ENCODE assay signal across 18 cellular contexts in genomic region chr7:44322631-44323363, GRCh38. TPM values are rescaled to one million over a fixed set of nuclear protein-coding genes. Genes with fewer than 3 reads are reported as not detected.
A peak's percentile ranks its signal among the peaks of the same experiment; 100 is the strongest.
DNase-seq lines count a peak whose midpoint lies in the region; ATAC-seq and TF ChIP-seq lines count a peak whose summit lies in the region.
"Had no signal": no experiment of that assay in that cellular context is flagged by ENCODE, and none has a peak within 500 bp of the region (broad histone marks: within the 10 kb centered on the region; RNA-seq: fewer than 3 reads in every experiment).

No MANE protein-coding gene starts in this region.

- peak overlapping the region; percentile 21 for H3K14ac ChIP-seq in neuronal stem cell (ENCODE audit: low read length)

- peak; percentile 4; the same call in 1 of the 2 replicates for ATAC-seq in PC-3
- ATAC-seq in heart left ventricle, result peak; percentile 78 to 90 (median 81)
- ATAC-seq: GM12878, GM23338 had no signal

- no peak overlapping the region for H2BK15ac ChIP-seq in neuronal stem cell (ENCODE audit: low read length)

- H2AFZ ChIP-seq in PC-3 (ENCODE audit: low read length), result no peak overlapping the region
- H2AFZ ChIP-seq in neuronal stem cell (ENCODE audit: low read length), result no peak overlapping the region
- H2AFZ ChIP-seq in GM23248, result no peak overlapping the region
- H2AFZ ChIP-seq: GM23338 had no signal

- intact Hi-C loops in PC-3 (cut with micrococcal nuclease), result no loop called here
- intact Hi-C loops in heart left ventricle (cut with DNase I), result loop anchor here in 2 of 10 donors (5.0 to 10.0 kb wide), 2 partner anchors 150 to 152 kb away; no protein-coding TSS in a partner anchor

- 49 to 76% (median 62%) methylated on average over 13 to 17 of the region's 17 CpGs for WGBS in heart left ventricle, 4 donors
- no CpG with 5 or more reads among the region's 17 CpGs for WGBS in neuronal stem cell (ENCODE audit: extremely low coverage in 2 of 2, insufficient read length in 2 of 2, insufficient replicate concordance in 1 of 2), 2 donors
- WGBS in GM23248 (ENCODE audit: low coverage in 1 of 2, low lambda C conversion rate in 2 of 2, missing lambda C conversion rate in 2 of 2), 2 experiments, result 91 to 93% methylated on average over 17 of the region's 17 CpGs

- POLR2A ChIA-PET in PC-3 (lab: Charles Lee; ENCODE audit: unreplicated experiment), result no interaction called here

- H3K4me1 ChIP-seq in PC-3 (ENCODE audit: insufficient read depth, low read length), result no peaks in the 10 kb centered on the region
- peaks cover 0 to 58% (median 10%) of the 10 kb centered on the region in 12 donors for H3K4me1 ChIP-seq in heart left ventricle
- no peaks in the 10 kb centered on the region for H3K4me1 ChIP-seq in neuronal stem cell (ENCODE audit: control insufficient read depth in 2 of 2, insufficient read depth in 1 of 2, low read depth in 1 of 2, low read length in 2 of 2)
- no peaks in the 10 kb centered on the region for H3K4me1 ChIP-seq in GM23248 (ENCODE audit: insufficient read depth)

- H3K36me3 ChIP-seq in PC-3 (ENCODE audit: low read depth, low read length), result no peaks in the 10 kb centered on the region
- no peaks in the 10 kb centered on the region for H3K36me3 ChIP-seq in heart left ventricle
- H3K36me3 ChIP-seq in neuronal stem cell (replicated peaks in 1 of 2; ENCODE audit: control insufficient read depth in 2 of 2, insufficient read depth in 2 of 2, low read length in 2 of 2), result no peaks in the 10 kb centered on the region
- no peaks in the 10 kb centered on the region for H3K36me3 ChIP-seq in GM23248 (ENCODE audit: low read depth)
- H3K36me3 ChIP-seq: thoracic aorta had no signal

- peak overlapping the region; percentile 41 for H2BK12ac ChIP-seq in neuronal stem cell (ENCODE audit: low read length)

- H3K79me1 ChIP-seq in neuronal stem cell (ENCODE audit: low read depth, low read length), result peaks cover 2% of the 10 kb centered on the region

- H3K4me2 ChIP-seq in PC-3 (ENCODE audit: low read length) (no peak overlapping the region), neuronal stem cell (ENCODE audit: insufficient read depth, low read length, poor library complexity, severe bottlenecking) (no peak overlapping the region), GM23248 (ENCODE audit: unreplicated experiment) (no peak overlapping the region)
- H3K4me2 ChIP-seq: GM23338 had no signal

- H3K4ac ChIP-seq in neuronal stem cell (ENCODE audit: low read length), result no peak overlapping the region

- DNase-seq in Caki2 (ENCODE audit: low read depth) (peak; percentile 46), PC-3 (no peak), heart left ventricle (peak; percentile 81 to 92 (median 88)), neuronal stem cell (ENCODE audit: low spot score) (no peak), GM23248 (no peak), RPMI8226 (no peak), NCI-H748 treated with DMSO at 0.1 percent for 48 hours (lab: John Stamatoyannopoulos, UW) (no peak)
- no peak for DNase-seq in activated CD4-positive, alpha-beta T cell treated with anti-CD3 and anti-CD28 coated beads, Interleukin-2, amount 50 U/mL, for 48 hours
- DNase-seq: activated CD4-positive, alpha-beta T cell treated with anti-CD3 and anti-CD28 coated beads, Interleukin-2, amount 50 U/mL, for 4 hours; activated T-cell treated with anti-CD3 and anti-CD28 coated beads, Interleukin-2, amount 50 U/mL, for 1 hour; Calu3; foreskin melanocyte; NCI-H187 treated with DMSO at 0.1 percent for 48 hours; NCI-H524 treated with DMSO at 0.1 percent for 48 hours; stimulated activated CD4-positive, alpha-beta T cell treated with anti-CD3 and anti-CD28 coated beads, Interleukin-4, amount 100 ng/mL, for 4 hours had no signal

- BruUV-seq in PC-3 (replicated peaks; lab: Mats Ljungman, UMichigan), result no TSS peak

- no peak for TF ChIP-seq CTCF in PC-3 (conservative IDR thresholded peaks at IDR 0.05; ENCODE audit: low read depth, low read length)
- no peak for TF ChIP-seq CTCF in heart left ventricle (IDR thresholded peaks at IDR 0.05)

- peak overlapping the region; percentile 17 for H4K8ac ChIP-seq in neuronal stem cell (ENCODE audit: low read depth, low read length)

- H4K91ac ChIP-seq in neuronal stem cell (ENCODE audit: low read depth, low read length, poor library complexity), result no peak overlapping the region

- H3K27ac ChIP-seq in PC-3 (ENCODE audit: low read length), result no peak overlapping the region
- H3K27ac ChIP-seq in heart left ventricle, result peak overlapping the region; percentile 67 to 93 (median 84)
- no peak overlapping the region for H3K27ac ChIP-seq in neuronal stem cell (replicated peaks; ENCODE audit: low read length)
- no peak overlapping the region for H3K27ac ChIP-seq in GM23248
- H3K27ac ChIP-seq: thoracic aorta had no signal

- CTCF ChIA-PET in PC-3 (lab: Charles Lee), result no interaction called here

- no peak overlapping the region for H3K23ac ChIP-seq in neuronal stem cell (ENCODE audit: low read depth, low read length, poor library complexity)

- TF ChIP-seq POLR2A in heart left ventricle (IDR thresholded peaks at IDR 0.05), result peak in 1 of 2 donors; percentile 36

- no peaks in the 10 kb centered on the region for H3K9me2 ChIP-seq in PC-3 (replicated peaks; ENCODE audit: low read length)
- no peaks in the 10 kb centered on the region for H3K9me2 ChIP-seq in GM23248 (ENCODE audit: insufficient read depth)

- H3K27me3 ChIP-seq in PC-3 (ENCODE audit: low read length) (peaks cover 20% of the 10 kb centered on the region), heart left ventricle (peaks cover 0 to 25% (median 4%) of the 10 kb centered on the region in 9 donors), neuronal stem cell (ENCODE audit: control insufficient read depth in 3 of 3, insufficient read depth in 3 of 3, low read depth in 1 of 3, low read length in 3 of 3) (peaks cover 9 to 92% (median 51%) of the 10 kb centered on the region in 3 experiments), GM23248 (replicated peaks; ENCODE audit: insufficient read depth) (peaks cover 19% of the 10 kb centered on the region)

- H2BK120ac ChIP-seq in neuronal stem cell (ENCODE audit: low read depth, low read length), result no peak overlapping the region

- H3K9me3 ChIP-seq in PC-3 (ENCODE audit: low read length) (no peaks in the 10 kb centered on the region), heart left ventricle (no peaks in the 10 kb centered on the region), neuronal stem cell (replicated peaks in 1 of 2; ENCODE audit: control insufficient read depth in 2 of 2, insufficient read depth in 1 of 2, low read depth in 1 of 2, low read length in 2 of 2) (peaks cover 0 to 2% of the 10 kb centered on the region in 2 donors), GM23248 (ENCODE audit: low read depth) (no peaks in the 10 kb centered on the region)
- H3K9me3 ChIP-seq: thoracic aorta had no signal

- H3F3A ChIP-seq in PC-3 (ENCODE audit: low read length, unreplicated experiment) (no peaks in the 10 kb centered on the region), GM23248 (ENCODE audit: insufficient read depth) (no peaks in the 10 kb centered on the region)

- peak overlapping the region; percentile 83 for H3K18ac ChIP-seq in neuronal stem cell (ENCODE audit: low read length)

- H2BK5ac ChIP-seq in neuronal stem cell (ENCODE audit: low read length), result no peak overlapping the region

- H3K4me3 ChIP-seq in PC-3 (ENCODE audit: low read length) (no peak overlapping the region), heart left ventricle (peak overlapping the region in 1 of 12 donors; percentile 2), neuronal stem cell (ENCODE audit: low read length in 2 of 2) (no peak overlapping the region), GM23248 (no peak overlapping the region)
- H3K4me3 ChIP-seq: GM12878, GM23338, thoracic aorta had no signal

- peak overlapping the region; percentile 90 for H2AK5ac ChIP-seq in neuronal stem cell (ENCODE audit: low read depth, low read length)

- no peak overlapping the region for H3K9ac ChIP-seq in PC-3 (ENCODE audit: low read length)
- H3K9ac ChIP-seq in neuronal stem cell (ENCODE audit: low read depth, low read length, poor library complexity), result no peak overlapping the region
- H3K9ac ChIP-seq in GM23248, result no peak overlapping the region

- H4K20me1 ChIP-seq in PC-3 (ENCODE audit: low read length), result no peaks in the 10 kb centered on the region
- H4K20me1 ChIP-seq in GM23248 (ENCODE audit: insufficient read depth), result no peaks in the 10 kb centered on the region

- no peaks in the 10 kb centered on the region for H3K79me2 ChIP-seq in PC-3 (ENCODE audit: low read length)
- no peaks in the 10 kb centered on the region for H3K79me2 ChIP-seq in GM23248 (ENCODE audit: insufficient read depth)

- in situ Hi-C loops in Caki2 (cut with HindIII; ENCODE audit: low pct_unique_long_range_greater_than_20kb, low sequenced_read_pairs) (no loop called here), GM23248 (cut with MboI) (no loop called here)

RNA-seq across cellular contexts. Expression of gene CAMK2B, which starts 2.6 kb away (rescaled TPM):
- 0.14 and 0.23 TPM in 2 replicates for total RNA-seq in Caki2 (2014; rRNA removed; shearing (Covaris generic); ENCODE audit: low replicate concordance)
- total RNA-seq in PC-3 (2014; rRNA removed) (0.69 and 1.2 TPM in 2 replicates), heart left ventricle (100 to 1,000 TPM in 5 of 9 donors, 10 to 100 TPM in 4; 77.5 to 141 (median 104) TPM)
- polyA plus RNA-seq in heart left ventricle (100 to 1,000 TPM in 1 of 2 donors, 10 to 100 TPM in 1; 35.7 to 103 TPM), GM23248 (2016; fragmentation: Nextera tagmentation; extraction: Ambion mirVana) (0.78 and 0.79 TPM in 2 replicates)
- 0.79 TPM for polyA plus RNA-seq in neuronal stem cell (2013, experiment 1 of 2)
- polyA plus RNA-seq in neuronal stem cell (2013, experiment 2 of 2), result 0.65 TPM
- 2.5 and 9.1 TPM in 2 replicates for total RNA-seq in GM23248 (2014; rRNA removed; shearing (Covaris generic))
- total RNA-seq: Calu3, GM23338 had no signal
- polyA plus RNA-seq: GM23338 had no signal

Comparison
In these comparisons a context has a peak if more than half of its experiments do, and no peak if none do; other contexts are left out.
1. DNase-seq: peak in Caki2 (single experiment) and heart left ventricle (5 of 5); none in PC-3 (single experiment), neuronal stem cell (single experiment), GM23248 (single experiment), RPMI8226 (single experiment), activated CD4-positive, alpha-beta T cell treated with anti-CD3 and anti-CD28 coated beads, Interleukin-2, amount 50 U/mL, for 48 hours (0 of 2) and NCI-H748 treated with DMSO at 0.1 percent for 48 hours (single experiment).
2. H3K27ac ChIP-seq: peak in heart left ventricle (12 of 12); none in PC-3 (single experiment), neuronal stem cell (single experiment) and GM23248 (single experiment).